Comparison of ENCODE assay signal across 11 cellular contexts in genomic region chr4:9247953-9248680, GRCh38. TPM values are rescaled to one million over a fixed set of nuclear protein-coding genes. Genes with fewer than 3 reads are reported as not detected.
DNase-seq lines count a peak whose midpoint lies in the region; ATAC-seq and TF ChIP-seq lines count a peak whose summit lies in the region.
"Not testable (repeated sequence)": the region's sequence is repeated elsewhere in the genome, so short reads cannot be mapped to it uniquely, and the experiment has no call there.
"Had no signal": no experiment of that assay in that cellular context is flagged by ENCODE, and none has a peak within 500 bp of the region (broad histone marks: within the 10 kb centered on the region; RNA-seq: fewer than 3 reads in every experiment).

TSS of gene USP17L18 (plus strand) at chr4:9248630. CDS start at chr4:9248630, 0 bp downstream.

- not testable (repeated sequence) for H3K9me2 ChIP-seq in MM.1S (replicated peaks; ENCODE audit: insufficient read depth, low read length)

- H3K36me3 ChIP-seq in A673 (ENCODE audit: insufficient read depth, low read length, poor library complexity, severe bottlenecking); MM.1S (replicated peaks; ENCODE audit: insufficient read depth, low read length); right lobe of liver: not testable (repeated sequence)

- H3K79me2 ChIP-seq in MM.1S (ENCODE audit: low read length), result not testable (repeated sequence)

- CTCF ChIA-PET in A673 (lab: Charles Lee); activated CD4-positive, alpha-beta memory T cell treated with anti-CD3 and anti-CD28 coated beads, Interleukin-2, amount 10 ng/mL, durations not matched to agents 7 days and 5 days (lab: Charles Lee): not testable (repeated sequence)

- H3K4me3 Mint-ChIP-seq in activated CD4-positive, alpha-beta memory T cell treated with anti-CD3 and anti-CD28 coated beads, Interleukin-2, amount 10 ng/mL, durations not matched to agents 7 days and 5 days, result not testable (repeated sequence)

- not testable (repeated sequence) for H3K27ac Mint-ChIP-seq in activated CD4-positive, alpha-beta memory T cell treated with anti-CD3 and anti-CD28 coated beads, Interleukin-2, amount 10 ng/mL, durations not matched to agents 7 days and 5 days

- H4K20me1 ChIP-seq in MM.1S (ENCODE audit: insufficient read depth, low read length), result not testable (repeated sequence)

- H3K4me1 ChIP-seq in A673 (ENCODE audit: insufficient read depth, low read length, poor library complexity, severe bottlenecking); MM.1S (ENCODE audit: low read length); right lobe of liver: not testable (repeated sequence)

- not testable (repeated sequence) for BruUV-seq in A673 (replicated peaks; lab: Mats Ljungman, UMichigan)

- H3K27me3 Mint-ChIP-seq in activated CD4-positive, alpha-beta memory T cell treated with anti-CD3 and anti-CD28 coated beads, Interleukin-2, amount 10 ng/mL, durations not matched to agents 7 days and 5 days, result not testable (repeated sequence)

- H3K9me3 ChIP-seq in A673 (ENCODE audit: low read depth, low read length, poor library complexity, severe bottlenecking); MM.1S (replicated peaks; ENCODE audit: insufficient read depth, low read length); right lobe of liver: not testable (repeated sequence)

- not testable (repeated sequence) for H3K27ac ChIP-seq in A673 (ENCODE audit: low read depth, low read length, poor library complexity, severe bottlenecking); MM.1S (ENCODE audit: low read length); right lobe of liver

- POLR2A ChIA-PET in A673 (lab: Charles Lee; ENCODE audit: low non-redundant PET); activated CD4-positive, alpha-beta memory T cell treated with anti-CD3 and anti-CD28 coated beads, Interleukin-2, amount 10 ng/mL, durations not matched to agents 7 days and 5 days (lab: Charles Lee): not testable (repeated sequence)

- not testable (repeated sequence) for H3K36me3 Mint-ChIP-seq in activated CD4-positive, alpha-beta memory T cell treated with anti-CD3 and anti-CD28 coated beads, Interleukin-2, amount 10 ng/mL, durations not matched to agents 7 days and 5 days (ENCODE audit: low read depth)

- H2AFZ ChIP-seq in MM.1S (ENCODE audit: low read length), result not testable (repeated sequence)

- intact Hi-C loops in A673 (cut with micrococcal nuclease; ENCODE audit: unreplicated experiment); right lobe of liver (cut with DNase I): not testable (repeated sequence)

- H3K4me2 ChIP-seq in MM.1S (ENCODE audit: low read depth, low read length), result not testable (repeated sequence)

- DNase-seq in A673 (ENCODE audit: low spot score) (peak; percentile 7), MM.1S (peak; percentile 2), astrocyte of the hippocampus (ENCODE audit: low read depth, low spot score) (peak; percentile 8), epithelial cell of esophagus (ENCODE audit: low read depth) (peak; percentile 0), right lobe of liver (peak; percentile 21 to 52 (median 45)), pons (ENCODE audit: low spot score) (peak; percentile 0)
- DNase-seq in activated CD4-positive, alpha-beta memory T cell treated with anti-CD3 and anti-CD28 coated beads, Interleukin-2, amount 10 ng/mL, durations not matched to agents 7 days and 5 days, result peak; percentile 14
- DNase-seq in stimulated activated CD4-positive, alpha-beta T cell treated with anti-CD3 and anti-CD28 coated beads, Interleukin-4, amount 100 ng/mL, for 24 hours, result peak; percentile 1

- not testable (repeated sequence) for H3K4me1 Mint-ChIP-seq in activated CD4-positive, alpha-beta memory T cell treated with anti-CD3 and anti-CD28 coated beads, Interleukin-2, amount 10 ng/mL, durations not matched to agents 7 days and 5 days

- WGBS in right lobe of liver (ENCODE audit: insufficient coverage, low coverage, low lambda C conversion rate, missing lambda C conversion rate), result 72% methylated on average over 13 of the region's 26 CpGs

- H3K4me3 ChIP-seq in A673 (ENCODE audit: low read depth, low read length, poor library complexity, severe bottlenecking); MM.1S (ENCODE audit: low read length); epithelial cell of esophagus (ENCODE audit: low read length); right lobe of liver: not testable (repeated sequence)

- not testable (repeated sequence) for H3K9ac ChIP-seq in MM.1S (ENCODE audit: low read length)

- not testable (repeated sequence) for H3K9me3 Mint-ChIP-seq in activated CD4-positive, alpha-beta memory T cell treated with anti-CD3 and anti-CD28 coated beads, Interleukin-2, amount 10 ng/mL, durations not matched to agents 7 days and 5 days

- H3K27me3 ChIP-seq in A673 (replicated peaks; ENCODE audit: insufficient read depth, low read depth, low read length, poor library complexity); MM.1S (replicated peaks; ENCODE audit: insufficient read depth, low read length); right lobe of liver: not testable (repeated sequence)

- TF ChIP-seq CTCF in A673 (conservative IDR thresholded peaks at IDR 0.05; ENCODE audit: low read depth, low read length); MM.1S (IDR thresholded peaks at IDR 0.05; ENCODE audit: low read length); epithelial cell of esophagus (IDR thresholded peaks at IDR 0.05; ENCODE audit: insufficient read depth, low read depth, low read length, missing control alignments); right lobe of liver (IDR thresholded peaks at IDR 0.05): not testable (repeated sequence)

- not testable (repeated sequence) for ATAC-seq in right lobe of liver

- not testable (repeated sequence) for H3F3A ChIP-seq in MM.1S (ENCODE audit: insufficient read depth, low read length)

- not testable (repeated sequence) for TF ChIP-seq POLR2A in right lobe of liver (IDR thresholded peaks at IDR 0.05)

RNA-seq across cellular contexts. Expression of gene USP17L18, which starts in this region (rescaled TPM):
- total RNA-seq in A673 (2021) (not detected in 2 replicates), right lobe of liver (not detected)
- total RNA-seq in activated CD4-positive, alpha-beta memory T cell treated with anti-CD3 and anti-CD28 coated beads, Interleukin-2, amount 10 ng/mL, durations not matched to agents 7 days and 5 days, result not detected
- total RNA-seq: NCI-H460, psoas muscle, T-cell had no signal

Comparison
In these comparisons a context has a peak if more than half of its experiments do, and no peak if none do; other contexts are left out.
1. Peak in DNase-seq in A673; RNA of the gene not detected or under 1 TPM.
2. Peak in DNase-seq in activated CD4-positive, alpha-beta memory T cell treated with anti-CD3 and anti-CD28 coated beads, Interleukin-2, amount 10 ng/mL, durations not matched to agents 7 days and 5 days; RNA of the gene not detected or under 1 TPM.
3. Peak in DNase-seq in right lobe of liver; RNA of the gene not detected or under 1 TPM.